Comparison of ENCODE assay signal across 20 cellular contexts in the genomic region with DNA sequence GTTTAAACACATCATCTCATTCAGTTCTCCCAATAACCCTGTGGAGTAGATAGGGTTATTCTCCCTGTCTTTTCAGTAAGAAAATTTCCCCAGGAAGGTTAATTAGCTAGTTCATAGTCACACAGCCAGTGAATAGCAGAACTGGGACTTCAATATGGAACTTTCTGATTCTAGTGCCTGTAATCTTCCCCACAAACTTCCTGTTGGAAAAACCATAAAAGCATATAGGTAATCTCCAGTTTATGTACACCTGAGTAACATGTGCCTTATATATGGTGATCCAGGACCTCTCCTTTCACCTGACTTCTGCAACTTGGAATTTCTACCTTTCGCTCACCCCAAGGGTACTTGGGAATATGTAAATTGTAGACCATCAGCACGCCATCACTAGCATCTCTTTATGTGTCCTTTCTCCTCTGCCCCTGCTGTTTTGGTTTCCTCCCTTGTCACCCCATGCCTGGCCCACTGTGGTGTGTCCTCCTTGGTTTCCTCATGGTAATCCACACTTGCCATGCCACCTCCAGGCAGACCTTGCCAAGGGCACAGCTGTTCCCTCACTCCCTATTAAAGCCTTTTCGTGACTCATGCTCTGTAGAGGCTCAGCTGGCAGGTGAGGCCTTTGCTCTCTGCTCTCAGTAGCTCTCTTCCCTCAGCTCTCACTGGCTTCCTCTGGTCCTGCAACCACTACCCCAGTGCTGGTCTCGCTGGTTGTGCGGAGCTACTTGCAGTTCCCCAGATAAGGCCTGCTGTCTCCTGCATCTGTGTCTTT.
"Had no signal": no experiment of that assay in that cellular context is flagged by ENCODE, and none has a peak within 500 bp of the region (broad histone marks: within the 10 kb centered on the region; RNA-seq: fewer than 3 reads in every experiment).

No MANE protein-coding gene starts in this region.

- H3K79me2 ChIP-seq: parathyroid adenoma had no signal

- H3K27me3 ChIP-seq: gastrocnemius medialis, heart left ventricle, right lobe of liver, testis, upper lobe of left lung had no signal

- H3K4me3 ChIP-seq: gastrocnemius medialis, heart left ventricle, right lobe of liver, testis, upper lobe of left lung had no signal

- DNase-seq: activated CD4-positive, alpha-beta T cell treated with anti-CD3 and anti-CD28 coated beads, Interleukin-2, amount 10 ng/mL, durations not matched to agents 24 days and 14 days; activated CD8-positive, alpha-beta T cell treated with anti-CD3 and anti-CD28 coated beads for 36 hours; activated naive CD4-positive, alpha-beta T cell; activated naive CD8-positive, alpha-beta T cell treated with anti-CD3 and anti-CD28 coated beads for 36 hours; activated T-cell treated with anti-CD3 and anti-CD28 coated beads, Interleukin-2, amount 50 U/mL, for 1 hour; amygdala; caudate nucleus; erythroblast; gastrocnemius medialis; heart left ventricle; left ventricle myocardium superior; natural killer cell; right lobe of liver; stimulated activated CD4-positive, alpha-beta T cell treated with anti-CD3 and anti-CD28 coated beads, Interleukin-4, amount 100 ng/mL, for 24 hours; T1000; testis; upper lobe of left lung had no signal

- H3K27ac ChIP-seq: gastrocnemius medialis, heart left ventricle, parathyroid adenoma, right lobe of liver, testis, upper lobe of left lung had no signal

- H3K9me3 ChIP-seq: gastrocnemius medialis, heart left ventricle, right lobe of liver, testis, upper lobe of left lung had no signal

- H3K36me3 ChIP-seq: gastrocnemius medialis, right lobe of liver had no signal

- H2AFZ ChIP-seq: parathyroid adenoma had no signal

- H3K4me1 ChIP-seq: gastrocnemius medialis, heart left ventricle, parathyroid adenoma, right lobe of liver, testis, upper lobe of left lung had no signal

- H3K9ac ChIP-seq: parathyroid adenoma had no signal

- ATAC-seq: activated CD8-positive, alpha-beta T cell treated with anti-CD3 and anti-CD28 coated beads for 36 hours; activated T-helper 17 cell treated with anti-CD3 and anti-CD28 coated beads, Interleukin-2, amount 50 U/mL, for 72 hours; gastrocnemius medialis; heart left ventricle; left ventricle myocardium superior; natural killer cell; right lobe of liver; stimulated activated effector memory CD8-positive, alpha-beta T cell treated with anti-CD3 and anti-CD28 coated beads, Interleukin-12 subunit alpha, Interleukin-12 subunit beta, amount 100 ng/mL, for 72 hours had no signal
